ENCODE assay signal across 18 cellular contexts in the genomic region with DNA sequence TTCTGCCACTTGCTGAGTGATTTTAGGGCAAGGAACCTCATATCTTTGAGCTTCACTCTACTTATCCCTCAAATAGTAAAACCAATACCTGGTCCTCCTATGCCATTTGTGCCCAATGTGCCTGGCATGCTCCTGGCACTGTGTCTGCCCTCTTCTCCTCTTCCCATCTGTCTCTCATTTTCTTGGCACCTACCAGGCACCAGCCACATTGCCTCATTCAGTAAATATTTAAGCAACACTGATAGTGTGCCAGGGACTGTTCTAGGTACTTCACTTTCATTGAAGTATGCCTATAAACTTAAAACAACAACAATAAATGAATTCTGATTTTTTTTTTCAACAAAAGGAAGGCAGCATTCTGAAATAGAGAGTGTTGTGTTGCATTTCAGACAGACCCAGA. TPM values are rescaled to one million over a fixed set of nuclear protein-coding genes. Genes with fewer than 3 reads are reported as not detected.
DNase-seq lines count a peak whose midpoint lies in the region; ATAC-seq, FAIRE-seq and TF ChIP-seq lines count a peak whose summit lies in the region.
"Had no signal": no experiment of that assay in that cellular context is flagged by ENCODE, and none has a peak within 500 bp of the region (broad histone marks: within the 10 kb centered on the region; RNA-seq: fewer than 3 reads in every experiment).

No MANE protein-coding gene starts in this region.

- no peak overlapping the region for H3K27ac Mint-ChIP-seq in CD8-positive, alpha-beta T cell

- H3K36me3 ChIP-seq in liver (ENCODE audit: control insufficient read depth in 4 of 4, insufficient read depth in 3 of 4, low read depth in 1 of 4, low read length in 3 of 4) (no peaks in the 10 kb centered on the region), HepG2 (replicated peaks in 1 of 2; ENCODE audit: control insufficient read depth in 1 of 2, insufficient read depth in 2 of 2, low read length in 2 of 2) (no peaks in the 10 kb centered on the region), colonic mucosa (no peaks in the 10 kb centered on the region), upper lobe of right lung (no peaks in the 10 kb centered on the region), aorta (ENCODE audit: control insufficient read depth in 1 of 2, insufficient read depth in 2 of 2, low read length in 1 of 2) (no peaks in the 10 kb centered on the region)
- H3K36me3 ChIP-seq in CD8-positive, alpha-beta T cell (ENCODE audit: insufficient read depth, low read length), result no peaks in the 10 kb centered on the region
- H3K36me3 ChIP-seq: SJSA1 had no signal

- TF ChIP-seq EP300 in HepG2 (IDR thresholded peaks at IDR 0.05; ENCODE audit: low read depth in 2 of 2, low read length in 2 of 2), result no peak
- TF ChIP-seq EP300 in HepG2 (CRISPR knock-in tag; IDR thresholded peaks at IDR 0.05; ENCODE audit: borderline replicate concordance), result no peak

- H3K9ac ChIP-seq in liver (ENCODE audit: low read depth in 1 of 2, low read length in 2 of 2) (no peak overlapping the region), HepG2 (ENCODE audit: insufficient read depth, low read depth, low read length) (no peak overlapping the region), colonic mucosa (ENCODE audit: low read depth in 2 of 2, low read length in 2 of 2) (no peak overlapping the region)

- H3K4me3 ChIP-seq in liver (ENCODE audit: low read depth in 1 of 3, low read length in 3 of 3) (no peak overlapping the region), HepG2 (replicated peaks in 1 of 3; ENCODE audit: insufficient read depth in 1 of 3, low read depth in 2 of 3, low read length in 3 of 3) (no peak overlapping the region), colonic mucosa (no peak overlapping the region), upper lobe of right lung (no peak overlapping the region), aorta (ENCODE audit: low read length in 2 of 2) (no peak overlapping the region)
- no peak overlapping the region for H3K4me3 ChIP-seq in CD8-positive, alpha-beta T cell (ENCODE audit: low read depth, low read length)
- H3K4me3 ChIP-seq: A549, SJSA1 had no signal

- no peak for FAIRE-seq in HepG2 (lab: Jason Lieb, UNC)
- FAIRE-seq: A549 had no signal

- H3K27me3 Mint-ChIP-seq in CD8-positive, alpha-beta T cell (ENCODE audit: low read depth), result peaks cover 13% of the 10 kb centered on the region

- TF ChIP-seq POLR2A in HepG2 (IDR thresholded peaks at IDR 0.05; ENCODE audit: insufficient read depth in 1 of 2, low read depth in 2 of 2, low read length in 2 of 2), result no peak

- peak overlapping the region in 1 of 2 donors; percentile 37 for H3K27ac ChIP-seq in liver (ENCODE audit: low read depth in 1 of 2, low read length in 2 of 2)
- no peak overlapping the region for H3K27ac ChIP-seq in HepG2 (ENCODE audit: extremely low read length, insufficient read depth, low read length)
- H3K27ac ChIP-seq in colonic mucosa, result no peak overlapping the region
- no peak overlapping the region for H3K27ac ChIP-seq in upper lobe of right lung
- no peak overlapping the region for H3K27ac ChIP-seq in CD8-positive, alpha-beta T cell (ENCODE audit: low read depth, low read length)
- no peak overlapping the region for H3K27ac ChIP-seq in aorta (ENCODE audit: low read depth in 1 of 2, low read length in 2 of 2)
- H3K27ac ChIP-seq: A549, RWPE1, SJSA1 had no signal

- TF ChIP-seq RAD21 in liver (IDR thresholded peaks at IDR 0.05), result peak; percentile 56 to 60
- no peak for TF ChIP-seq RAD21 in HepG2 (CRISPR knock-in tag; IDR thresholded peaks at IDR 0.05)

- TF ChIP-seq CTCF in liver (IDR thresholded peaks at IDR 0.05; ENCODE audit: low read depth, low read length, missing input control), result no peak
- TF ChIP-seq CTCF in HepG2 (CRISPR knock-in tag; IDR thresholded peaks at IDR 0.05), result no peak
- TF ChIP-seq CTCF in colonic mucosa (IDR thresholded peaks at IDR 0.05), result no peak
- no peak for TF ChIP-seq CTCF in upper lobe of right lung (IDR thresholded peaks at IDR 0.05)
- TF ChIP-seq CTCF in CD8-positive, alpha-beta T cell (IDR thresholded peaks at IDR 0.05), result no peak

- no peak overlapping the region for H2AFZ ChIP-seq in HepG2 (ENCODE audit: low read length)

- H4K20me1 ChIP-seq in HepG2 (ENCODE audit: insufficient read depth, low read length), result no peaks in the 10 kb centered on the region

- DNase-seq in HepG2 (ENCODE audit: low spot score) (no peak), NCI-H69 (lab: John Stamatoyannopoulos, UW) (peak; percentile 76), colonic mucosa (peak; percentile 30), upper lobe of right lung (no peak), NCI-H82 treated with DMSO at 0.1 percent for 48 hours (lab: John Stamatoyannopoulos, UW; ENCODE audit: unreplicated experiment) (no peak), aorta (no peak)
- DNase-seq in CD8-positive, alpha-beta T cell, result no peak
- DNase-seq: Calu3; CD4-positive, CD25-positive, alpha-beta regulatory T cell; NCI-H1417 treated with DMSO at 0.1 percent for 48 hours; NCI-H510A treated with DMSO at 0.1 percent for 48 hours; NK-92 treated with Interleukin-12 subunit alpha and Interleukin-12 subunit beta, amount 100 ng/mL, for 24 hours had no signal

- H3K4me2 ChIP-seq in HepG2 (ENCODE audit: low read depth, low read length), result no peak overlapping the region
- H3K4me2 ChIP-seq: A549 had no signal

- H3K4me1 ChIP-seq in liver (ENCODE audit: control insufficient read depth in 4 of 4, insufficient read depth in 4 of 4, low read length in 3 of 4), result peaks cover 5 to 21% (median 12%) of the 10 kb centered on the region in 4 donors
- H3K4me1 ChIP-seq in HepG2 (ENCODE audit: insufficient read depth, low read length), result peaks cover 8% of the 10 kb centered on the region; the same call in 1 of the 2 replicates
- no peaks in the 10 kb centered on the region for H3K4me1 ChIP-seq in colonic mucosa
- H3K4me1 ChIP-seq in upper lobe of right lung, result no peaks in the 10 kb centered on the region
- H3K4me1 ChIP-seq in CD8-positive, alpha-beta T cell (ENCODE audit: insufficient read depth, low read length), result no peaks in the 10 kb centered on the region
- no peaks in the 10 kb centered on the region for H3K4me1 ChIP-seq in aorta (ENCODE audit: control insufficient read depth in 1 of 2, insufficient read depth in 2 of 2, low read length in 2 of 2)
- H3K4me1 ChIP-seq: A549, SJSA1 had no signal

- no peak overlapping the region for H3K4me3 Mint-ChIP-seq in CD8-positive, alpha-beta T cell
- H3K4me3 Mint-ChIP-seq: CD4-positive, CD25-positive, alpha-beta regulatory T cell had no signal

- POLR2A ChIA-PET in HepG2 (lab: Yijun Ruan, JAX), result no interaction called here
- POLR2A ChIA-PET in CD8-positive, alpha-beta T cell (lab: Charles Lee), result no interaction called here

- no peaks in the 10 kb centered on the region for H3K9me3 Mint-ChIP-seq in CD8-positive, alpha-beta T cell

- H3K9me3 ChIP-seq in liver (ENCODE audit: control insufficient read depth in 4 of 4, low read length in 3 of 4) (no peaks in the 10 kb centered on the region), HepG2 (ENCODE audit: low read length) (no peaks in the 10 kb centered on the region), colonic mucosa (no peaks in the 10 kb centered on the region), upper lobe of right lung (no peaks in the 10 kb centered on the region), aorta (ENCODE audit: control insufficient read depth, low read length) (peaks cover 2% of the 10 kb centered on the region)
- H3K9me3 ChIP-seq in CD8-positive, alpha-beta T cell (ENCODE audit: low read length), result no peaks in the 10 kb centered on the region
- H3K9me3 ChIP-seq: A549, SJSA1 had no signal

- H3K36me3 Mint-ChIP-seq in CD8-positive, alpha-beta T cell, result no peaks in the 10 kb centered on the region
- H3K36me3 Mint-ChIP-seq: CD4-positive, CD25-positive, alpha-beta regulatory T cell had no signal

- CTCF ChIA-PET in HepG2 (lab: Yijun Ruan, JAX; ENCODE audit: low intra/inter-chr PET ratio, low total read pairs), result no interaction called here
- CTCF ChIA-PET in CD8-positive, alpha-beta T cell (lab: Charles Lee), result no interaction called here

- H3K27me3 ChIP-seq in liver (ENCODE audit: control insufficient read depth in 4 of 4, insufficient read depth in 4 of 4, low read length in 3 of 4) (no peaks in the 10 kb centered on the region), HepG2 (ENCODE audit: control insufficient read depth in 1 of 2, insufficient read depth in 2 of 2, low read length in 2 of 2) (no peaks in the 10 kb centered on the region), colonic mucosa (no peaks in the 10 kb centered on the region), upper lobe of right lung (no peaks in the 10 kb centered on the region), aorta (ENCODE audit: control insufficient read depth in 1 of 2, insufficient read depth in 2 of 2, low read length in 1 of 2) (peaks cover 0 to 2% of the 10 kb centered on the region in 2 donors)
- H3K27me3 ChIP-seq in CD8-positive, alpha-beta T cell (ENCODE audit: insufficient read depth, low read length), result no peaks in the 10 kb centered on the region

- intact Hi-C loops in HepG2 (cut with micrococcal nuclease; ENCODE audit: unreplicated experiment) (no loop called here), colonic mucosa (cut with DNase I) (no loop called here), upper lobe of right lung (cut with DNase I) (no loop called here), aorta (cut with DNase I) (no loop called here)
- intact Hi-C loops in CD8-positive, alpha-beta T cell (cut with DNase I, micrococcal nuclease), result no loop called here

- H3K79me2 ChIP-seq in HepG2 (ENCODE audit: insufficient read depth, low read length), result no peaks in the 10 kb centered on the region

- H3K4me1 Mint-ChIP-seq in CD8-positive, alpha-beta T cell (ENCODE audit: low read depth), result no peaks in the 10 kb centered on the region
- H3K4me1 Mint-ChIP-seq: CD4-positive, CD25-positive, alpha-beta regulatory T cell had no signal

- ATAC-seq in HepG2 (no peak), upper lobe of right lung (peak; percentile 48), aorta (ENCODE audit: low FRiP score) (no peak)
- no peak for ATAC-seq in CD8-positive, alpha-beta T cell
- ATAC-seq: A549 had no signal

- BruUV-seq in HepG2 (replicated peaks; lab: Mats Ljungman, UMichigan), result no TSS peak

- in situ Hi-C loops in HepG2 (cut with HindIII; ENCODE audit: extremely low pct_ligation_motif_present, low pct_unique_long_range_greater_than_20kb), result no loop called here

RNA-seq across cellular contexts. Expression of gene BOD1L2, which starts 15.1 kb away (rescaled TPM):
- total RNA-seq in liver, result not detected
- not detected for polyA plus RNA-seq in liver
- not detected in 2 replicates for total RNA-seq in HepG2 (2016; rRNA removed; fragmentation: Illumina TruSeq; extraction: Trizol)
- not detected in 2 replicates for total RNA-seq in HepG2 (2016; cell fraction: cytosol; rRNA removed; fragmentation: Illumina TruSeq; extraction: Trizol; ENCODE audit: low read depth)
- total RNA-seq in HepG2 (2016; cell fraction: insoluble cytoplasmic fraction; rRNA removed; fragmentation: Illumina TruSeq; extraction: Trizol), result not detected in 2 replicates
- total RNA-seq in HepG2 (2016; cell fraction: membrane; rRNA removed; fragmentation: Illumina TruSeq; extraction: Trizol), result not detected in 2 replicates
- not detected in 2 replicates for total RNA-seq in HepG2 (2016; cell fraction: nucleus; rRNA removed; fragmentation: Illumina TruSeq; extraction: Trizol)
- polyA plus RNA-seq in HepG2 (2011; rRNA removed), result not detected in 2 replicates
- polyA plus RNA-seq in HepG2 (2011; cell fraction: cytosol; rRNA removed), result not detected in 2 replicates
- polyA plus RNA-seq in HepG2 (2011; cell fraction: nucleus; rRNA removed), result not detected in 2 replicates
- not detected in 2 replicates for polyA plus RNA-seq in HepG2 (2012)
- not detected in 2 replicates for polyA plus RNA-seq in HepG2 (2016; cell fraction: cytosol; fragmentation: Illumina TruSeq; extraction: Trizol; ENCODE audit: low read depth)
- polyA plus RNA-seq in HepG2 (2016; cell fraction: insoluble cytoplasmic fraction; fragmentation: Illumina TruSeq; extraction: Trizol; ENCODE audit: low read depth), result not detected in 2 replicates
- polyA plus RNA-seq in HepG2 (2016; cell fraction: membrane; fragmentation: Illumina TruSeq; extraction: Trizol; ENCODE audit: low read depth), result not detected in 2 replicates
- polyA plus RNA-seq in HepG2 (2016; cell fraction: nucleus; fragmentation: Illumina TruSeq; extraction: Trizol; ENCODE audit: insufficient read depth, low read depth), result not detected in 2 replicates
- polyA minus RNA-seq in HepG2 (2011; rRNA and poly(A)+ RNA removed; ENCODE audit: low replicate concordance), result not detected in 2 replicates
- polyA minus RNA-seq in HepG2 (2011; cell fraction: cytosol; rRNA and poly(A)+ RNA removed), result not detected in 2 replicates
- polyA minus RNA-seq in HepG2 (2011; cell fraction: nucleus; rRNA and poly(A)+ RNA removed), result not detected in 2 replicates
- not detected for total RNA-seq in colonic mucosa
- not detected for total RNA-seq in upper lobe of right lung
- total RNA-seq in CD8-positive, alpha-beta T cell, result not detected
- total RNA-seq in aorta, result not detected
- polyA plus RNA-seq in aorta, result under 1 TPM in 1 of 2 donors, not detected in 1; 0.25 TPM
- total RNA-seq: Calu3; CD4-positive, CD25-positive, alpha-beta regulatory T cell; Daoy; H4; SJSA1 had no signal
- polyA plus RNA-seq: A549; CD4-positive, CD25-positive, alpha-beta regulatory T cell had no signal

Comparison
In these comparisons a context has a peak if more than half of its experiments do, and no peak if none do; other contexts are left out.
1. DNase-seq: peak in NCI-H69 (single experiment) and colonic mucosa (single experiment); none in HepG2 (single experiment), upper lobe of right lung (single experiment), CD8-positive, alpha-beta T cell (0 of 7), NCI-H82 treated with DMSO at 0.1 percent for 48 hours (single experiment) and aorta (0 of 2).